Comparison of ENCODE assay signal across 13 cellular contexts in the genomic region with DNA sequence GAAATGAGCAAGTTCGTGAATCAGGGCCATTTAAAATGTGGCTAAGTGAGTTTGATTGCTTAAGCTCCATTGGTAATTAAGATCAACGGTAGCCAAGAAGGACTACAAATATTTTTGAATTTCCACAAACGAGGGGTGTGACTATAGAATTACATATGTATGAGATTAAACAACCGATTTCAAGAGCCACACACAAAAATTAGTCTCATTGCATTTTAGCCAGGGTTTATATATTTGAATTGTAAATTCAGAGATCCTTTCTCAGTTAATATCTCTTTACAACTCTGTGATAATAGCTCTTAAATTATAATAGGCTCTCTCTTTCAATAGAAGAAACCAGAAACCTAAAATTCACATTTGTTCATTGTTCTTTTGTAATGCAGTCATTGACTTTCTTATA.
DNase-seq lines count a peak whose midpoint lies in the region; ATAC-seq and TF ChIP-seq lines count a peak whose summit lies in the region.
"Had no signal": no experiment of that assay in that cellular context is flagged by ENCODE, and none has a peak within 500 bp of the region (broad histone marks: within the 10 kb centered on the region; RNA-seq: fewer than 3 reads in every experiment).

No MANE protein-coding gene starts in this region.

- TF ChIP-seq POLR2A in stomach (IDR thresholded peaks at IDR 0.05) = no peak

- in situ Hi-C loops in mammary epithelial cell (cut with MboI; ENCODE audit: low sequenced_read_pairs in 2 of 2) = no loop called here

- TF ChIP-seq CTCF in MCF 10A (IDR thresholded peaks at IDR 0.05; ENCODE audit: unreplicated experiment) (no peak), mammary epithelial cell (conservative IDR thresholded peaks at IDR 0.05 in 1 of 2, IDR thresholded peaks at IDR 0.05 in 1 of 2; ENCODE audit: extremely low read depth in 1 of 2, insufficient read depth in 1 of 2, low read depth in 1 of 2, low read length in 2 of 2) (no peak), stomach (IDR thresholded peaks at IDR 0.05) (no peak)

- H3K9ac ChIP-seq in mammary epithelial cell (ENCODE audit: insufficient read depth, low read length) (no peak overlapping the region), iPS-20b (ENCODE audit: low read depth, low read length) (peak overlapping the region; percentile 59; the same call in 1 of the 2 replicates)
- H3K9ac ChIP-seq: BLaER1 treated with 17β-estradiol and CSF1 and Interleukin-3, amounts not matched to agents 10 nM and 100 nM had no signal

- TF ChIP-seq EP300 in stomach (IDR thresholded peaks at IDR 0.05) = no peak

- no peaks in the 10 kb centered on the region for H3K36me3 ChIP-seq in mammary epithelial cell (ENCODE audit: insufficient read depth, low read length)
- no peaks in the 10 kb centered on the region for H3K36me3 ChIP-seq in iPS-20b (ENCODE audit: insufficient read depth, low read depth, low read length)
- no peaks in the 10 kb centered on the region for H3K36me3 ChIP-seq in stomach
- H3K36me3 ChIP-seq: BLaER1 treated with 17β-estradiol and CSF1 and Interleukin-3, amounts not matched to agents 10 nM and 100 nM; HAP-1 had no signal

- H4K20me1 ChIP-seq in mammary epithelial cell (ENCODE audit: insufficient read depth, low read length) = no peaks in the 10 kb centered on the region
- H4K20me1 ChIP-seq: BLaER1 treated with 17β-estradiol and CSF1 and Interleukin-3, amounts not matched to agents 10 nM and 100 nM had no signal

- no peaks in the 10 kb centered on the region for H3K79me2 ChIP-seq in mammary epithelial cell (ENCODE audit: insufficient read depth, low read length)

- no peaks in the 10 kb centered on the region for H3K9me3 Mint-ChIP-seq in MCF 10A (ENCODE audit: unreplicated experiment)
- no peaks in the 10 kb centered on the region for H3K9me3 Mint-ChIP-seq in activated T-helper 17 cell treated with anti-CD3 and anti-CD28 coated beads, Interleukin-2, amount 50 U/mL, for 72 hours

- no peaks in the 10 kb centered on the region for H3K9me3 ChIP-seq in mammary epithelial cell (replicated peaks; ENCODE audit: insufficient read depth, low read length)
- no peaks in the 10 kb centered on the region for H3K9me3 ChIP-seq in iPS-20b (ENCODE audit: insufficient read depth, low read depth, low read length)
- H3K9me3 ChIP-seq in stomach = no peaks in the 10 kb centered on the region
- H3K9me3 ChIP-seq: BLaER1 treated with 17β-estradiol and CSF1 and Interleukin-3, amounts not matched to agents 10 nM and 100 nM; HAP-1 had no signal

- no peak overlapping the region for H2AFZ ChIP-seq in mammary epithelial cell (ENCODE audit: low read depth, low read length)

- H3K27me3 ChIP-seq in mammary epithelial cell (ENCODE audit: insufficient read depth, low read length) (peaks cover 2% of the 10 kb centered on the region), iPS-20b (ENCODE audit: insufficient read depth, low read length) (no peaks in the 10 kb centered on the region), stomach (no peaks in the 10 kb centered on the region)
- H3K27me3 ChIP-seq: BLaER1 treated with 17β-estradiol and CSF1 and Interleukin-3, amounts not matched to agents 10 nM and 100 nM had no signal

- no peaks in the 10 kb centered on the region for H3K36me3 Mint-ChIP-seq in MCF 10A (ENCODE audit: insufficient read depth, unreplicated experiment)
- H3K36me3 Mint-ChIP-seq in activated T-helper 17 cell treated with anti-CD3 and anti-CD28 coated beads, Interleukin-2, amount 50 U/mL, for 72 hours (ENCODE audit: low read depth) = peaks cover 9% of the 10 kb centered on the region

- peaks cover 6% of the 10 kb centered on the region for H3K4me1 Mint-ChIP-seq in MCF 10A (ENCODE audit: insufficient read depth, unreplicated experiment)
- peaks cover 66% of the 10 kb centered on the region for H3K4me1 Mint-ChIP-seq in activated T-helper 17 cell treated with anti-CD3 and anti-CD28 coated beads, Interleukin-2, amount 50 U/mL, for 72 hours

- WGBS in mammary epithelial cell (ENCODE audit: low coverage, missing lambda C conversion rate) = 65% methylated on average over 4 of the region's 4 CpGs
- 81 to 93% (median 84%) methylated on average over 4 of the region's 4 CpGs for WGBS in stomach, 5 donors

- no peak overlapping the region for H3K4me2 ChIP-seq in mammary epithelial cell (ENCODE audit: insufficient read depth, low read depth, low read length)
- H3K4me2 ChIP-seq: BLaER1 treated with 17β-estradiol and CSF1 and Interleukin-3, amounts not matched to agents 10 nM and 100 nM had no signal

- H3K27ac Mint-ChIP-seq in MCF 10A (ENCODE audit: low read depth, unreplicated experiment) = peak overlapping the region; percentile 1
- peak overlapping the region; percentile 52 for H3K27ac Mint-ChIP-seq in activated T-helper 17 cell treated with anti-CD3 and anti-CD28 coated beads, Interleukin-2, amount 50 U/mL, for 72 hours

- no peak overlapping the region for H3K4me3 Mint-ChIP-seq in MCF 10A (ENCODE audit: unreplicated experiment)
- peak overlapping the region; percentile 80 for H3K4me3 Mint-ChIP-seq in activated T-helper 17 cell treated with anti-CD3 and anti-CD28 coated beads, Interleukin-2, amount 50 U/mL, for 72 hours

- POLR2A ChIA-PET in MCF 10A (lab: Yijun Ruan, JAX) = interaction anchor here (0.8 to 1.3 kb wide), 2 partner anchors 14 to 43 kb away, joined by 4 read pairs; no protein-coding TSS in a partner anchor

- no peak overlapping the region for H3K27ac ChIP-seq in mammary epithelial cell (ENCODE audit: insufficient read depth, low read depth, low read length)
- peak overlapping the region; percentile 44 for H3K27ac ChIP-seq in iPS-20b (ENCODE audit: low read length)
- no peak overlapping the region for H3K27ac ChIP-seq in substantia nigra (ENCODE audit: low read depth, low read length, poor library complexity, severe bottlenecking)
- no peak overlapping the region for H3K27ac ChIP-seq in stomach
- H3K27ac ChIP-seq: BLaER1 treated with 17β-estradiol and CSF1 and Interleukin-3, amounts not matched to agents 10 nM and 100 nM had no signal

- ATAC-seq in activated T-helper 17 cell treated with anti-CD3 and anti-CD28 coated beads, Interleukin-2, amount 50 U/mL, for 72 hours (replicated peaks) = no peak
- ATAC-seq in GM19023 (IDR thresholded peaks at IDR 0.05; ENCODE audit: unreplicated experiment) = no peak

- H3K4me1 ChIP-seq in mammary epithelial cell (ENCODE audit: insufficient read depth, low read length) (no peaks in the 10 kb centered on the region), iPS-20b (ENCODE audit: insufficient read depth, low read length) (peaks cover 19% of the 10 kb centered on the region), stomach (no peaks in the 10 kb centered on the region)

- dilution Hi-C loops in mammary epithelial cell (cut with HindIII; ENCODE audit: low sequenced_read_pairs) = no loop called here

- peaks cover 11% of the 10 kb centered on the region for H3K27me3 Mint-ChIP-seq in MCF 10A (ENCODE audit: insufficient read depth, unreplicated experiment)
- H3K27me3 Mint-ChIP-seq in activated T-helper 17 cell treated with anti-CD3 and anti-CD28 coated beads, Interleukin-2, amount 50 U/mL, for 72 hours = no peaks in the 10 kb centered on the region

- H3K4me3 ChIP-seq in mammary epithelial cell (replicated peaks in 1 of 3; ENCODE audit: insufficient read depth in 1 of 3, low read depth in 2 of 3, low read length in 3 of 3) (no peak overlapping the region), iPS-20b (ENCODE audit: low read length) (no peak overlapping the region; the same call in 1 of the 2 replicates), stomach (no peak overlapping the region)
- H3K4me3 ChIP-seq: BLaER1 treated with 17β-estradiol and CSF1 and Interleukin-3, amounts not matched to agents 10 nM and 100 nM; HAP-1 had no signal

- CTCF ChIA-PET in MCF 10A (lab: Yijun Ruan, JAX) (no interaction called here), mammary epithelial cell (lab: Charles Lee; ENCODE audit: low non-redundant PET) (no interaction called here)

- intact Hi-C loops in MCF 10A (cut with micrococcal nuclease) = loop anchor here (10.0 kb wide), 1 partner anchor 210 kb away; no protein-coding TSS in a partner anchor
- intact Hi-C loops in mammary epithelial cell (cut with micrococcal nuclease) = no loop called here
- intact Hi-C loops in stomach (cut with DNase I; ENCODE audit: low total_unique reads) = no loop called here

- no TSS peak for BruUV-seq in MCF 10A (replicated peaks; lab: Mats Ljungman, UMichigan)
- BruUV-seq in mammary epithelial cell (replicated peaks; lab: Mats Ljungman, UMichigan) = no TSS peak

- DNase-seq in MCF 10A (ENCODE audit: unreplicated experiment) (no peak), mammary epithelial cell (no peak), substantia nigra (lab: John Stamatoyannopoulos, UW) (no peak), MV-4-11 (lab: John Stamatoyannopoulos, UW) (no peak), stomach (no peak)
- DNase-seq: 8988T, EL, NCI-H1092 had no signal
